2 cellular contexts compared by ENCODE assay signal in genomic region chr17:48245465-48246033, GRCh38.
A peak's percentile ranks its signal among the peaks of the same experiment; 100 is the strongest.
TF ChIP-seq lines count a peak whose summit lies in the region.

No MANE protein-coding gene starts in this region.

TF ChIP-seq in HEK293, 187 proteins besides CTCF, POLR2A, EP300 and RAD21:
- peak; percentile 94 for TF ChIP-seq ZNF768 (tag by site-specific recombination; IDR thresholded peaks at IDR 0.05)
- TF ChIP-seq ZNF580 (tag by site-specific recombination; IDR thresholded peaks at IDR 0.05) = 0 out of 2 replicates have a peak, but pooled peaks have one; percentile 61
- 0 out of 2 replicates have a peak, but pooled peaks have one; percentile 3 for TF ChIP-seq ZNF596 (tag by site-specific recombination; IDR thresholded peaks at IDR 0.05)

TF ChIP-seq in K562, 482 proteins besides CTCF, POLR2A, EP300 and RAD21:
- TF ChIP-seq BCOR (IDR thresholded peaks at IDR 0.05) = peak; percentile 99
- peak; percentile 59 for TF ChIP-seq PHF20 (IDR thresholded peaks at IDR 0.05; ENCODE audit: partially characterized antibody)
- peak; percentile 0; the same call in 1 of the 2 replicates for TF ChIP-seq PTRF (tag; IDR thresholded peaks at IDR 0.05)
- peak; percentile 96 for TF ChIP-seq ADNP (tag; IDR thresholded peaks at IDR 0.05)
- TF ChIP-seq KDM1A (IDR thresholded peaks at IDR 0.05) = peak; percentile 87 to 95
- TF ChIP-seq SMARCA5 (IDR thresholded peaks at IDR 0.05) = peak; percentile 91
- TF ChIP-seq CBX1 (IDR thresholded peaks at IDR 0.05; ENCODE audit: low read depth) = peak; percentile 69; the same call in 1 of the 2 replicates
- TF ChIP-seq HDAC2 (IDR thresholded peaks at IDR 0.05) = peak; percentile 95; the same call in 1 of the 2 replicates
- 0 out of 2 replicates have a peak, but pooled peaks have one; percentile 45 for TF ChIP-seq CC2D1A (IDR thresholded peaks at IDR 0.05)
- TF ChIP-seq CHD4 (IDR thresholded peaks at IDR 0.05; ENCODE audit: insufficient read depth, insufficient replicate concordance, low read depth, low read length, poor library complexity, severe bottlenecking) = peak; percentile 29
- TF ChIP-seq RBM25 (IDR thresholded peaks at IDR 0.05; ENCODE audit: low read depth, low read length, severe bottlenecking) = peak; percentile 97
- peak; percentile 7 for TF ChIP-seq DACH1 (IDR thresholded peaks at IDR 0.05; ENCODE audit: partially characterized antibody)
- 0 out of 2 replicates have a peak, but pooled peaks have one; percentile 32 for TF ChIP-seq CHAMP1 (IDR thresholded peaks at IDR 0.05)
- peak; percentile 86 for TF ChIP-seq ZFP36 (IDR thresholded peaks at IDR 0.05; ENCODE audit: low read depth, low read length, partially characterized antibody)
